ENCODE assay signal across 39 cellular contexts in the genomic region with DNA sequence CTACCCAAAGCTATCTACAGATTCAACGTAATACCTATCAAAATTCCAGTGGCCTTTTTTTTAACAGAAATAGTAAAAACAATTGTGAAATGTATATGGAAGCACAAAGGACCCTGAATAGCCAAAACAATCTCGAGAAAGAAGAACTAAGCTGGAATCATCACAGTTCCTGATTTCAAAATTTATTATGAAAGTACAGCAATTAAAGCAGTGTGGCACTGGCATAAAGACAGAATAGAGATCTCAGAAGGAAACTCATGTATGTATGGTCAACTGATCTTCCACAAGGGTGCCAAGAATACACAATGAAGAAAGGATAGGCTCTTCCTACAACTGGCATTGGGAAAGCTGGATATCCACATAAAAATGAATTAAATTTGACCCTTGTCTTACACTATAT. TPM values are rescaled to one million over a fixed set of nuclear protein-coding genes. Genes with fewer than 3 reads are reported as not detected.
"Had no signal": no experiment of that assay in that cellular context is flagged by ENCODE, and none has a peak within 500 bp of the region (broad histone marks: within the 10 kb centered on the region; RNA-seq: fewer than 3 reads in every experiment).

No MANE protein-coding gene starts in this region.

- H3K9me3 Mint-ChIP-seq: activated CD4-positive, alpha-beta T cell treated with anti-CD3 and anti-CD28 coated beads, Interleukin-2, amount 10 ng/mL, durations not matched to agents 7 days and 5 days; activated naive CD8-positive, alpha-beta T cell treated with anti-CD3 and anti-CD28 coated beads for 36 hours; activated T-helper 1 cell treated with anti-CD3 and anti-CD28 coated beads, Interleukin-12 subunit alpha, Interleukin-12 subunit beta, Interleukin-2, Interleukin-4 antibody, amounts not matched to agents 30 ng/mL and 10 ng/mL and 1 ng/mL, durations not matched to agents 14 hours and 24 hours and 36 hours; activated T-helper 2 cell treated with anti-CD3 and anti-CD28 coated beads, Interferon-gamma antibody, Interleukin-2, Interleukin-4, amounts not matched to agents 10 μg/mL and 5 μg/mL and 100 μg/mL, durations not matched to agents 14 hours and 24 hours and 36 hours; T-helper 2 cell treated with Interferon-gamma antibody and Interleukin-4, amounts not matched to agents 5 μg/mL and 100 μg/mL, for 36 hours had no signal

- H3K4me1 Mint-ChIP-seq: activated B cell treated with CpG ODN at 0.5 μM for 24 hours; activated CD4-positive, alpha-beta T cell treated with anti-CD3 and anti-CD28 coated beads for 36 hours; activated CD4-positive, alpha-beta T cell treated with anti-CD3 and anti-CD28 coated beads, Interleukin-2, amount 10 ng/mL, durations not matched to agents 7 days and 5 days; activated CD8-positive, alpha-beta memory T cell treated with anti-CD3 and anti-CD28 coated beads, Interleukin-2, amount 10 ng/mL, durations not matched to agents 7 days and 5 days; activated naive CD4-positive, alpha-beta T cell treated with anti-CD3 and anti-CD28 coated beads, Interleukin-2, amount 50 U/mL, for 24 hours; activated naive CD8-positive, alpha-beta T cell treated with anti-CD3 and anti-CD28 coated beads for 36 hours; activated naive CD8-positive, alpha-beta T cell treated with anti-CD3 and anti-CD28 coated beads, Interleukin-2, amount 50 U/mL, for 24 hours; T-helper 17 cell had no signal

- H3K36me3 Mint-ChIP-seq: activated CD8-positive, alpha-beta memory T cell treated with anti-CD3 and anti-CD28 coated beads, Interleukin-2, amount 10 ng/mL, durations not matched to agents 7 days and 5 days; activated naive CD4-positive, alpha-beta T cell treated with anti-CD3 and anti-CD28 coated beads, Interleukin-2, amount 50 U/mL, for 24 hours; activated naive CD8-positive, alpha-beta T cell treated with anti-CD3 and anti-CD28 coated beads for 36 hours had no signal

- H3K27ac Mint-ChIP-seq: activated B cell treated with CpG ODN at 0.5 μM for 24 hours; activated CD4-positive, alpha-beta T cell treated with anti-CD3 and anti-CD28 coated beads for 36 hours; activated CD4-positive, alpha-beta T cell treated with anti-CD3 and anti-CD28 coated beads, Interleukin-2, amount 10 ng/mL, durations not matched to agents 7 days and 5 days; activated CD8-positive, alpha-beta memory T cell treated with anti-CD3 and anti-CD28 coated beads, Interleukin-2, amount 10 ng/mL, durations not matched to agents 7 days and 5 days; activated CD8-positive, alpha-beta T cell treated with anti-CD3 and anti-CD28 coated beads, Interleukin-2, amount 10 ng/mL, durations not matched to agents 7 days and 5 days; activated naive CD4-positive, alpha-beta T cell treated with anti-CD3 and anti-CD28 coated beads for 36 hours; activated naive CD4-positive, alpha-beta T cell treated with anti-CD3 and anti-CD28 coated beads, Interleukin-2, amount 50 U/mL, for 24 hours; activated naive CD8-positive, alpha-beta T cell treated with anti-CD3 and anti-CD28 coated beads for 36 hours; activated naive CD8-positive, alpha-beta T cell treated with anti-CD3 and anti-CD28 coated beads, Interleukin-2, amount 50 U/mL, for 24 hours; activated T-helper 1 cell treated with anti-CD3 and anti-CD28 coated beads, Interleukin-12 subunit alpha, Interleukin-12 subunit beta, Interleukin-2, Interleukin-4 antibody, amounts not matched to agents 30 ng/mL and 10 ng/mL and 1 ng/mL, durations not matched to agents 14 hours and 24 hours and 36 hours; activated T-helper 2 cell treated with anti-CD3 and anti-CD28 coated beads, Interferon-gamma antibody, Interleukin-2, Interleukin-4, amounts not matched to agents 10 μg/mL and 5 μg/mL and 100 μg/mL, durations not matched to agents 14 hours and 24 hours and 36 hours; effector memory CD8-positive, alpha-beta T cell; T-helper 17 cell; T-helper 2 cell treated with Interferon-gamma antibody and Interleukin-4, amounts not matched to agents 5 μg/mL and 100 μg/mL, for 36 hours had no signal

- DNase-seq: activated B cell treated with CpG ODN at 0.5 μM for 24 hours; activated CD4-positive, alpha-beta T cell treated with anti-CD3 and anti-CD28 coated beads for 36 hours; activated CD4-positive, alpha-beta T cell treated with anti-CD3 and anti-CD28 coated beads, Interleukin-2, amount 10 ng/mL, durations not matched to agents 7 days and 5 days; activated CD4-positive, alpha-beta T cell treated with anti-CD3 and anti-CD28 coated beads, Interleukin-2, amount 50 U/mL, for 4 hours; activated CD4-positive, CD25-positive, alpha-beta regulatory T cell treated with anti-CD3 and anti-CD28 coated beads, Interleukin-2, amount 50 U/mL, for 72 hours; activated CD8-positive, alpha-beta memory T cell treated with anti-CD3 and anti-CD28 coated beads, Interleukin-2, amount 10 ng/mL, durations not matched to agents 7 days and 5 days; activated CD8-positive, alpha-beta memory T cell treated with anti-CD3 and anti-CD28 coated beads, Interleukin-2, amount 50 U/mL, for 4 hours; activated CD8-positive, alpha-beta T cell treated with anti-CD3 and anti-CD28 coated beads, Interleukin-2, amount 10 ng/mL, durations not matched to agents 7 days and 5 days; activated effector memory CD4-positive, alpha-beta T cell treated with anti-CD3 and anti-CD28 coated beads, Interleukin-2, amount 50 U/mL, for 16 hours; activated naive CD4-positive, alpha-beta T cell treated with anti-CD3 and anti-CD28 coated beads for 36 hours; activated naive CD8-positive, alpha-beta T cell treated with anti-CD3 and anti-CD28 coated beads for 36 hours; activated naive CD8-positive, alpha-beta T cell treated with anti-CD3 and anti-CD28 coated beads, Interleukin-2, amount 50 U/mL, for 24 hours; activated T-cell treated with anti-CD3 and anti-CD28 coated beads, Interleukin-2, amount 50 U/mL, for 1 hour; activated T-cell treated with anti-CD3 and anti-CD28 coated beads, Interleukin-2, amount 50 U/mL, for 48 hours; adrenal gland; amygdala; aorta; body of pancreas; caudate nucleus; cortex of kidney; dermis blood vessel endothelial cell; effector CD4-positive, alpha-beta T cell; effector memory CD8-positive, alpha-beta T cell; erythroblast; esophagus squamous epithelium; foreskin melanocyte; heart right ventricle; T-helper 17 cell; T1000; WERI-Rb-1 had no signal

- H3K4me3 Mint-ChIP-seq: activated B cell treated with CpG ODN at 0.5 μM for 24 hours; activated CD4-positive, alpha-beta T cell treated with anti-CD3 and anti-CD28 coated beads for 36 hours; activated CD4-positive, alpha-beta T cell treated with anti-CD3 and anti-CD28 coated beads, Interleukin-2, amount 10 ng/mL, durations not matched to agents 7 days and 5 days; activated CD8-positive, alpha-beta memory T cell treated with anti-CD3 and anti-CD28 coated beads, Interleukin-2, amount 10 ng/mL, durations not matched to agents 7 days and 5 days; activated CD8-positive, alpha-beta T cell treated with anti-CD3 and anti-CD28 coated beads, Interleukin-2, amount 10 ng/mL, durations not matched to agents 7 days and 5 days; activated naive CD4-positive, alpha-beta T cell treated with anti-CD3 and anti-CD28 coated beads for 36 hours; activated naive CD4-positive, alpha-beta T cell treated with anti-CD3 and anti-CD28 coated beads, Interleukin-2, amount 50 U/mL, for 24 hours; activated naive CD8-positive, alpha-beta T cell treated with anti-CD3 and anti-CD28 coated beads for 36 hours; activated naive CD8-positive, alpha-beta T cell treated with anti-CD3 and anti-CD28 coated beads, Interleukin-2, amount 50 U/mL, for 24 hours; activated T-helper 1 cell treated with anti-CD3 and anti-CD28 coated beads, Interleukin-12 subunit alpha, Interleukin-12 subunit beta, Interleukin-2, Interleukin-4 antibody, amounts not matched to agents 30 ng/mL and 10 ng/mL and 1 ng/mL, durations not matched to agents 14 hours and 24 hours and 36 hours; effector memory CD8-positive, alpha-beta T cell; T-helper 17 cell; T-helper 2 cell treated with Interferon-gamma antibody and Interleukin-4, amounts not matched to agents 5 μg/mL and 100 μg/mL, for 36 hours had no signal

- H3K27me3 Mint-ChIP-seq: activated B cell treated with CpG ODN at 0.5 μM for 24 hours; activated CD4-positive, alpha-beta T cell treated with anti-CD3 and anti-CD28 coated beads for 36 hours; activated CD4-positive, alpha-beta T cell treated with anti-CD3 and anti-CD28 coated beads, Interleukin-2, amount 10 ng/mL, durations not matched to agents 7 days and 5 days; activated CD8-positive, alpha-beta memory T cell treated with anti-CD3 and anti-CD28 coated beads, Interleukin-2, amount 10 ng/mL, durations not matched to agents 7 days and 5 days; activated naive CD4-positive, alpha-beta T cell treated with anti-CD3 and anti-CD28 coated beads, Interleukin-2, amount 50 U/mL, for 24 hours; activated naive CD8-positive, alpha-beta T cell treated with anti-CD3 and anti-CD28 coated beads, Interleukin-2, amount 50 U/mL, for 24 hours; effector memory CD8-positive, alpha-beta T cell; T-helper 17 cell had no signal

RNA-seq across cellular contexts. Expression of gene PNLIPRP3, which starts 23.2 kb away (rescaled TPM):
- total RNA-seq: activated B cell treated with CpG ODN at 0.5 μM for 24 hours; activated CD4-positive, alpha-beta T cell treated with anti-CD3 and anti-CD28 coated beads for 36 hours; activated CD4-positive, alpha-beta T cell treated with anti-CD3 and anti-CD28 coated beads, Interleukin-2, amount 10 ng/mL, durations not matched to agents 7 days and 5 days; activated CD8-positive, alpha-beta memory T cell treated with anti-CD3 and anti-CD28 coated beads for 36 hours; activated CD8-positive, alpha-beta memory T cell treated with anti-CD3 and anti-CD28 coated beads, Interleukin-2, amount 10 ng/mL, durations not matched to agents 7 days and 5 days; activated CD8-positive, alpha-beta T cell treated with anti-CD3 and anti-CD28 coated beads, Interleukin-2, amount 10 ng/mL, durations not matched to agents 7 days and 5 days; activated naive CD4-positive, alpha-beta T cell treated with anti-CD3 and anti-CD28 coated beads for 36 hours; activated naive CD8-positive, alpha-beta T cell treated with anti-CD3 and anti-CD28 coated beads for 36 hours; activated T-helper 1 cell treated with anti-CD3 and anti-CD28 coated beads, Interleukin-12 subunit alpha, Interleukin-12 subunit beta, Interleukin-2, Interleukin-4 antibody, amounts not matched to agents 30 ng/mL and 10 ng/mL and 1 ng/mL, durations not matched to agents 14 hours and 24 hours and 36 hours; activated T-helper 2 cell treated with anti-CD3 and anti-CD28 coated beads, Interferon-gamma antibody, Interleukin-2, Interleukin-4, amounts not matched to agents 10 μg/mL and 5 μg/mL and 100 μg/mL, durations not matched to agents 14 hours and 24 hours and 36 hours; aorta; body of pancreas; chondrocyte; fibroblast of lung; fibroblast of villous mesenchyme; glomerular endothelial cell; heart right ventricle; T-helper 17 cell had no signal
- polyA plus RNA-seq: adrenal gland, aorta, fibroblast of lung, heart right ventricle had no signal
